ENCODE assay signal across 1 cellular context in genomic region chrX:68669094-68669830, GRCh38.
TF ChIP-seq lines count a peak whose summit lies in the region.

No MANE protein-coding gene starts in this region.

TF ChIP-seq in H1, 55 proteins besides CTCF, POLR2A, EP300 and RAD21:
- TF ChIP-seq KDM1A (IDR thresholded peaks at IDR 0.05; ENCODE audit: borderline replicate concordance, low read length) (peak; percentile 50; the same call in 1 of the 2 replicates), SIN3A (conservative IDR thresholded peaks at IDR 0.05 in 1 of 2, IDR thresholded peaks at IDR 0.05 in 1 of 2; ENCODE audit: low read depth in 1 of 2, low read length in 2 of 2) (no peak), HDAC2 (IDR thresholded peaks at IDR 0.05; ENCODE audit: borderline replicate concordance in 1 of 2, low read depth in 2 of 2, low read length in 2 of 2) (peak in 1 of 2 experiments; percentile 63; a peak in 1 of 4 replicates)
